ENCODE assay signal across 19 cellular contexts in the genomic region with DNA sequence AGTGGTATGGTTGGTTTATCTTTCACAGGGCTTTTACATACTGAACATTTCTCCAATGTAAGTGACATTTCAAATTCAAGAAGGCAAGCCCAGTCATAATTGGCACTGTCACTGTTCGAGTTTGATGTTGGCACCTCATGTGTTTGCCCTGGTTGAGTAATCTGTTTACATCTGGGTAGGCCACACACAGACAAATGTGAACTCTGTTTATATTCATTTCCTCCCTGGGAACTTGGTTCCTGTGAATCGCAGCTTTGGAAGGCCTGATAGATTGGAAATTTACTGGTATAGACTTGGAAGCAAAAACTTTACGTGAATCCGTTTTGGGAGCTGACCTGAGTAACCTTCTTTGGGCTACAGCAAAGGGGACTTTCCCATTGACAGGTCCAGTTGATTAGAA.
DNase-seq lines count a peak whose midpoint lies in the region; ATAC-seq, FAIRE-seq and TF ChIP-seq lines count a peak whose summit lies in the region.
"Had no signal": no experiment of that assay in that cellular context is flagged by ENCODE, and none has a peak within 500 bp of the region (broad histone marks: within the 10 kb centered on the region; RNA-seq: fewer than 3 reads in every experiment).

No MANE protein-coding gene starts in this region.

- H3K36me3 Mint-ChIP-seq in activated T-cell treated with anti-CD3 and anti-CD28 coated beads, Interleukin-2, amount 50 U/mL, for 4 hours (ENCODE audit: insufficient read depth) = no peaks in the 10 kb centered on the region
- no peaks in the 10 kb centered on the region for H3K36me3 Mint-ChIP-seq in stimulated activated naive B cell treated with anti-CD40 and anti-IgM and Interleukin-4, amounts not matched to agents 10 μg/mL and 1 μg/mL and 100 μg/mL, for 72 hours

- intact Hi-C loops in HepG2 (cut with micrococcal nuclease; ENCODE audit: unreplicated experiment) (no loop called here), right lobe of liver (cut with DNase I) (no loop called here), upper lobe of right lung (cut with DNase I) (no loop called here)

- H3K9ac ChIP-seq in liver (ENCODE audit: low read depth in 1 of 2, low read length in 2 of 2) (no peak overlapping the region), HepG2 (ENCODE audit: insufficient read depth, low read depth, low read length) (no peak overlapping the region)

- H3K27me3 ChIP-seq in liver (ENCODE audit: control insufficient read depth in 4 of 4, insufficient read depth in 4 of 4, low read length in 3 of 4) (no peaks in the 10 kb centered on the region), HepG2 (ENCODE audit: control insufficient read depth in 1 of 2, insufficient read depth in 2 of 2, low read length in 2 of 2) (no peaks in the 10 kb centered on the region), SJSA1 (replicated peaks) (no peaks in the 10 kb centered on the region), right lobe of liver (no peaks in the 10 kb centered on the region), upper lobe of right lung (no peaks in the 10 kb centered on the region)
- H3K27me3 ChIP-seq: sigmoid colon had no signal

- no peaks in the 10 kb centered on the region for H3K79me2 ChIP-seq in HepG2 (ENCODE audit: insufficient read depth, low read length)

- DNase-seq in HepG2 (ENCODE audit: low spot score) (no peak), SJSA1 (ENCODE audit: low read depth in 1 of 2, low spot score in 2 of 2) (peak; percentile 71 to 80), right lobe of liver (peak in 1 of 3 donors; percentile 69), upper lobe of right lung (no peak), HuH-7.5 (ENCODE audit: low spot score) (no peak)
- no peak for DNase-seq in activated T-cell treated with anti-CD3 and anti-CD28 coated beads, Interleukin-2, amount 50 U/mL, for 4 hours
- no peak for DNase-seq in stimulated activated naive B cell treated with anti-CD40 and anti-IgM and Interleukin-4, amounts not matched to agents 10 μg/mL and 1 μg/mL and 100 μg/mL, for 72 hours
- DNase-seq: activated CD4-positive, alpha-beta T cell treated with anti-CD3 and anti-CD28 coated beads for 36 hours; activated gamma-delta T cell; effector memory CD8-positive, alpha-beta T cell; sigmoid colon; stimulated activated CD4-positive, alpha-beta T cell treated with anti-CD3 and anti-CD28 coated beads, Interleukin-2, amount 100 ng/mL, for 24 hours; T1000 had no signal

- TF ChIP-seq EP300 in HepG2 (IDR thresholded peaks at IDR 0.05; ENCODE audit: low read depth in 2 of 2, low read length in 2 of 2) (no peak), HepG2 (CRISPR knock-in tag; IDR thresholded peaks at IDR 0.05; ENCODE audit: borderline replicate concordance) (no peak)

- no peak for TF ChIP-seq CTCF in liver (IDR thresholded peaks at IDR 0.05; ENCODE audit: low read depth, low read length, missing input control)
- TF ChIP-seq CTCF in HepG2 (CRISPR knock-in tag; IDR thresholded peaks at IDR 0.05) = no peak
- no peak for TF ChIP-seq CTCF in right lobe of liver (IDR thresholded peaks at IDR 0.05)
- no peak for TF ChIP-seq CTCF in upper lobe of right lung (IDR thresholded peaks at IDR 0.05)

- no peaks in the 10 kb centered on the region for H3K27me3 Mint-ChIP-seq in activated T-cell treated with anti-CD3 and anti-CD28 coated beads, Interleukin-2, amount 50 U/mL, for 4 hours (ENCODE audit: low read depth)
- peaks cover 0 to 4% of the 10 kb centered on the region in 2 donors for H3K27me3 Mint-ChIP-seq in stimulated activated naive B cell treated with anti-CD40 and anti-IgM and Interleukin-4, amounts not matched to agents 10 μg/mL and 1 μg/mL and 100 μg/mL, for 72 hours
- H3K27me3 Mint-ChIP-seq: central memory CD8-positive, alpha-beta T cell; effector memory CD8-positive, alpha-beta T cell had no signal

- no peaks in the 10 kb centered on the region for H3K36me3 ChIP-seq in liver (ENCODE audit: control insufficient read depth in 4 of 4, insufficient read depth in 3 of 4, low read depth in 1 of 4, low read length in 3 of 4)
- H3K36me3 ChIP-seq in HepG2 (replicated peaks in 1 of 2; ENCODE audit: control insufficient read depth in 1 of 2, insufficient read depth in 2 of 2, low read length in 2 of 2) = no peaks in the 10 kb centered on the region
- no peaks in the 10 kb centered on the region for H3K36me3 ChIP-seq in SJSA1
- no peaks in the 10 kb centered on the region for H3K36me3 ChIP-seq in right lobe of liver
- H3K36me3 ChIP-seq in upper lobe of right lung = no peaks in the 10 kb centered on the region
- H3K36me3 ChIP-seq: sigmoid colon had no signal

- no peaks in the 10 kb centered on the region for H3K9me3 Mint-ChIP-seq in activated T-cell treated with anti-CD3 and anti-CD28 coated beads, Interleukin-2, amount 50 U/mL, for 4 hours
- H3K9me3 Mint-ChIP-seq in stimulated activated naive B cell treated with anti-CD40 and anti-IgM and Interleukin-4, amounts not matched to agents 10 μg/mL and 1 μg/mL and 100 μg/mL, for 72 hours = peaks cover 0 to 1% of the 10 kb centered on the region in 2 donors
- H3K9me3 Mint-ChIP-seq: effector memory CD8-positive, alpha-beta T cell had no signal

- BruUV-seq in HepG2 (replicated peaks; lab: Mats Ljungman, UMichigan) = no TSS peak

- no peaks in the 10 kb centered on the region for H3K4me1 Mint-ChIP-seq in activated T-cell treated with anti-CD3 and anti-CD28 coated beads, Interleukin-2, amount 50 U/mL, for 4 hours (ENCODE audit: low read depth)
- H3K4me1 Mint-ChIP-seq in stimulated activated naive B cell treated with anti-CD40 and anti-IgM and Interleukin-4, amounts not matched to agents 10 μg/mL and 1 μg/mL and 100 μg/mL, for 72 hours = no peaks in the 10 kb centered on the region
- H3K4me1 Mint-ChIP-seq: activated CD4-positive, alpha-beta T cell treated with anti-CD3 and anti-CD28 coated beads for 36 hours; central memory CD8-positive, alpha-beta T cell had no signal

- no peak overlapping the region for H3K4me3 ChIP-seq in liver (ENCODE audit: low read depth in 1 of 3, low read length in 3 of 3)
- no peak overlapping the region for H3K4me3 ChIP-seq in HepG2 (replicated peaks in 1 of 3; ENCODE audit: insufficient read depth in 1 of 3, low read depth in 2 of 3, low read length in 3 of 3)
- H3K4me3 ChIP-seq in SJSA1 = no peak overlapping the region
- H3K4me3 ChIP-seq in right lobe of liver = no peak overlapping the region
- no peak overlapping the region for H3K4me3 ChIP-seq in upper lobe of right lung
- H3K4me3 ChIP-seq: sigmoid colon had no signal

- no peak overlapping the region for H3K4me2 ChIP-seq in HepG2 (ENCODE audit: low read depth, low read length)

- 27% methylated on average over 4 of the region's 4 CpGs for WGBS in liver
- 2% methylated on average over 4 of the region's 4 CpGs for WGBS in HepG2 (ENCODE audit: low lambda C conversion rate)
- 15% methylated on average over 4 of the region's 4 CpGs for WGBS in right lobe of liver (ENCODE audit: insufficient coverage, low coverage, low lambda C conversion rate, missing lambda C conversion rate)

- TF ChIP-seq RAD21 in liver (IDR thresholded peaks at IDR 0.05) = peak in 1 of 2 donors; percentile 39
- no peak for TF ChIP-seq RAD21 in HepG2 (CRISPR knock-in tag; IDR thresholded peaks at IDR 0.05)

- no peak overlapping the region for H3K27ac Mint-ChIP-seq in stimulated activated naive B cell treated with anti-CD40 and anti-IgM and Interleukin-4, amounts not matched to agents 10 μg/mL and 1 μg/mL and 100 μg/mL, for 72 hours
- H3K27ac Mint-ChIP-seq: activated CD4-positive, alpha-beta T cell treated with anti-CD3 and anti-CD28 coated beads for 36 hours; effector memory CD8-positive, alpha-beta T cell had no signal

- H3K4me3 Mint-ChIP-seq in activated T-cell treated with anti-CD3 and anti-CD28 coated beads, Interleukin-2, amount 50 U/mL, for 4 hours = no peak overlapping the region
- no peak overlapping the region for H3K4me3 Mint-ChIP-seq in stimulated activated naive B cell treated with anti-CD40 and anti-IgM and Interleukin-4, amounts not matched to agents 10 μg/mL and 1 μg/mL and 100 μg/mL, for 72 hours
- H3K4me3 Mint-ChIP-seq: activated CD4-positive, alpha-beta T cell treated with anti-CD3 and anti-CD28 coated beads for 36 hours; central memory CD8-positive, alpha-beta T cell; effector memory CD8-positive, alpha-beta T cell had no signal

- H3K9me3 ChIP-seq in liver (ENCODE audit: control insufficient read depth in 4 of 4, low read length in 3 of 4) (no peaks in the 10 kb centered on the region), HepG2 (ENCODE audit: low read length) (peaks cover 6% of the 10 kb centered on the region; the same call in 1 of the 2 replicates), SJSA1 (replicated peaks) (no peaks in the 10 kb centered on the region), right lobe of liver (no peaks in the 10 kb centered on the region), upper lobe of right lung (no peaks in the 10 kb centered on the region)
- H3K9me3 ChIP-seq: sigmoid colon had no signal

- no peaks in the 10 kb centered on the region for H4K20me1 ChIP-seq in HepG2 (ENCODE audit: insufficient read depth, low read length)

- H3K4me1 ChIP-seq in liver (ENCODE audit: control insufficient read depth in 4 of 4, insufficient read depth in 4 of 4, low read length in 3 of 4) (peaks cover 0 to 13% (median 4%) of the 10 kb centered on the region in 4 donors), HepG2 (ENCODE audit: insufficient read depth, low read length) (no peaks in the 10 kb centered on the region), SJSA1 (replicated peaks) (peaks cover 36% of the 10 kb centered on the region), right lobe of liver (peaks cover 0 to 15% (median 0%) of the 10 kb centered on the region in 4 donors), upper lobe of right lung (peaks cover 6% of the 10 kb centered on the region)

- CTCF ChIA-PET in HepG2 (lab: Yijun Ruan, JAX; ENCODE audit: low intra/inter-chr PET ratio, low total read pairs) = no interaction called here

- H3K27ac ChIP-seq in liver (ENCODE audit: low read depth in 1 of 2, low read length in 2 of 2) (peak overlapping the region in 1 of 2 donors; percentile 42), HepG2 (ENCODE audit: extremely low read length, insufficient read depth, low read length) (no peak overlapping the region), SJSA1 (peak overlapping the region; percentile 95), right lobe of liver (no peak overlapping the region), upper lobe of right lung (no peak overlapping the region)
- H3K27ac ChIP-seq: sigmoid colon had no signal

- POLR2A ChIA-PET in HepG2 (lab: Yijun Ruan, JAX) = no interaction called here

- in situ Hi-C loops in HepG2 (cut with HindIII; ENCODE audit: extremely low pct_ligation_motif_present, low pct_unique_long_range_greater_than_20kb) = no loop called here

- TF ChIP-seq POLR2A in HepG2 (IDR thresholded peaks at IDR 0.05; ENCODE audit: insufficient read depth in 1 of 2, low read depth in 2 of 2, low read length in 2 of 2) (no peak), right lobe of liver (IDR thresholded peaks at IDR 0.05) (no peak)

- FAIRE-seq in HepG2 (lab: Jason Lieb, UNC) = no peak
- FAIRE-seq: GM18507, H1, RCC 7860, urothelium cell line had no signal

- no peak overlapping the region for H2AFZ ChIP-seq in HepG2 (ENCODE audit: low read length)

- ATAC-seq in HepG2 = no peak
- ATAC-seq in right lobe of liver = peak; percentile 93 to 99 (median 98)
- peak; percentile 51 for ATAC-seq in upper lobe of right lung
- ATAC-seq in activated T-cell treated with anti-CD3 and anti-CD28 coated beads, Interleukin-2, amount 50 U/mL, for 4 hours = no peak
- ATAC-seq in stimulated activated naive B cell treated with anti-CD40 and anti-IgM and Interleukin-4, amounts not matched to agents 10 μg/mL and 1 μg/mL and 100 μg/mL, for 72 hours (replicated peaks) = no peak
- ATAC-seq: activated CD4-positive, alpha-beta T cell treated with anti-CD3 and anti-CD28 coated beads for 36 hours; effector memory CD8-positive, alpha-beta T cell had no signal

Comparison
In these comparisons a context has a peak if more than half of its experiments do, and no peak if none do; other contexts are left out.
1. ATAC-seq: peak in right lobe of liver (4 of 4) and upper lobe of right lung (single experiment); none in HepG2 (single experiment), activated T-cell treated with anti-CD3 and anti-CD28 coated beads, Interleukin-2, amount 50 U/mL, for 4 hours (0 of 2) and stimulated activated naive B cell treated with anti-CD40 and anti-IgM and Interleukin-4, amounts not matched to agents 10 μg/mL and 1 μg/mL and 100 μg/mL, for 72 hours (0 of 2).
2. DNase-seq: peak in SJSA1 (2 of 2); none in HepG2 (single experiment), upper lobe of right lung (single experiment), activated T-cell treated with anti-CD3 and anti-CD28 coated beads, Interleukin-2, amount 50 U/mL, for 4 hours (single experiment), stimulated activated naive B cell treated with anti-CD40 and anti-IgM and Interleukin-4, amounts not matched to agents 10 μg/mL and 1 μg/mL and 100 μg/mL, for 72 hours (single experiment) and HuH-7.5 (single experiment).